In the genomic region with DNA sequence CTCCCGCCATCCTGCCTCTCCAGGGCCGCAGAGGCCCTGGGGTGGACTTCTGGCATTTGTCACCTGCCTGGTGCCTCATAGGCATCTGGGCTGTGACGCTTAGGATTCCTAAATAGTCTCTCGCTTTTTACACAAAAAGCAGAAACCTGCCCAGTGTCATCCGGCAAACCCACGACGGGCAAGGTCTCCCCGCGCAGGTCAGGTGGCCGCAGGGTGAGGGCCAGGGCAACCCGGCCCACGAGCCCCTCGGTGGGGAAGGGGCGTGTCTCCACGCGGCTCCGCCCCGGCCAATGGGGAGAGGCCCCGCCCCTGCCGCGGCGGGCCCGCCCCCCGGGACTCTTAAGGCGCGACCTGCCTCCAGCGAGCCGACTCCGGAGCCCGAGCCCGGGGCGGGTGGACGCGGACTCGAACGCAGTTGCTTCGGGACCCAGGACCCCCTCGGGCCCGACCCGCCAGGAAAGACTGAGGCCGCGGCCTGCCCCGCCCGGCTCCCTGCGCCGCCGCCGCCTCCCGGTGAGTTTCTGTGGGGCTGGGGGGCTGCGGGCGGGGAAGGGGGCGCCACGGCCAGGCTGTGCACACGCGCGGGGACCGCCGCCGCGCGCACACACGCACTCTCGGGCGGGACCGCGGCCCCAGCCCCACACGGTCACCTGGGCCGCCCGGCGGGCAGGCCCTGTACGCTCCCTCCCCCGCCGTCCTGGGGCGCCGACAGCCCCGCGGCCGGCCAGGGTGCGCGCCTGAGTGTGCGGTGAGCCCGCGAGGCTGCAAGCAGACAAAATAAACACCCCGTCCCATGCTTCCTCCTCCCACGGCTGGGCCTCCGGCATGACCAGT, we compare ENCODE assay signal across 8 cellular contexts. TPM values are rescaled to one million over a fixed set of nuclear protein-coding genes. Genes with fewer than 3 reads are reported as not detected.
DNase-seq lines count a peak whose midpoint lies in the region; ATAC-seq and TF ChIP-seq lines count a peak whose summit lies in the region.

A gene (plus strand): TSS at position 368 of the 834 bp plus-strand sequence. CDS start 9,030 bp downstream, outside the sequence.

- H3K9me3 ChIP-seq in BLaER1 treated with 17β-estradiol and CSF1 and Interleukin-3, amounts not matched to agents 10 nM and 100 nM (replicated peaks in 1 of 11): no peaks in the 10 kb centered on the region
- H3K9me3 ChIP-seq in Peyer's patch (no peaks in the 10 kb centered on the region), neural cell (ENCODE audit: low read length) (no peaks in the 10 kb centered on the region)

- no peak within 1 kb of the TSS for H3K27ac Mint-ChIP-seq in stimulated activated naive CD8-positive, alpha-beta T cell treated with anti-CD3 and anti-CD28 coated beads, Interleukin-15, Interleukin-2, amounts not matched to agents 100 ng/mL and 50 ng/mL, for 24 hours

- peaks cover 60 to 77% (median 62%) of the 10 kb centered on the region in 10 experiments for H3K4me1 ChIP-seq in BLaER1 treated with 17β-estradiol and CSF1 and Interleukin-3, amounts not matched to agents 10 nM and 100 nM
- peaks cover 0 to 68% (median 12%) of the 10 kb centered on the region in 4 donors for H3K4me1 ChIP-seq in Peyer's patch

- no peaks in the 10 kb centered on the region for H3F3A ChIP-seq in neural cell (ENCODE audit: insufficient read depth, low read length, poor library complexity, severe bottlenecking)

- no peaks in the 10 kb centered on the region for H3K27me3 Mint-ChIP-seq in stimulated activated naive CD8-positive, alpha-beta T cell treated with anti-CD3 and anti-CD28 coated beads, Interleukin-15, Interleukin-2, amounts not matched to agents 100 ng/mL and 50 ng/mL, for 24 hours

- TF ChIP-seq EP300 in neural cell (conservative IDR thresholded peaks at IDR 0.05; ENCODE audit: poor library complexity, severe bottlenecking): no peak

- H3K27ac ChIP-seq in BLaER1 treated with 17β-estradiol and CSF1 and Interleukin-3, amounts not matched to agents 10 nM and 100 nM: peak within 1 kb of the TSS in 10 of 11 experiments; percentile 30 to 66 (median 47); a peak in 18 of 22 replicates
- peak within 1 kb of the TSS; percentile 40 to 84 (median 76) for H3K27ac ChIP-seq in Peyer's patch
- no peak within 1 kb of the TSS for H3K27ac ChIP-seq in neural cell (ENCODE audit: low read length)

- no peaks in the 10 kb centered on the region for H3K79me2 ChIP-seq in neural cell (replicated peaks; ENCODE audit: insufficient read depth, low read length)

- peaks cover 6 to 68% (median 24%) of the 10 kb centered on the region in 11 experiments; a peak in 20 of 22 replicates for H3K36me3 ChIP-seq in BLaER1 treated with 17β-estradiol and CSF1 and Interleukin-3, amounts not matched to agents 10 nM and 100 nM
- H3K36me3 ChIP-seq in Peyer's patch (peaks cover 0 to 12% (median 0%) of the 10 kb centered on the region in 3 donors), neural cell (ENCODE audit: insufficient read depth, low read length) (no peaks in the 10 kb centered on the region)

- no peaks in the 10 kb centered on the region for H3K27me3 ChIP-seq in BLaER1 treated with 17β-estradiol and CSF1 and Interleukin-3, amounts not matched to agents 10 nM and 100 nM
- H3K27me3 ChIP-seq in Peyer's patch (no peaks in the 10 kb centered on the region), neural cell (ENCODE audit: insufficient read depth, low read depth, low read length) (peaks cover 11% of the 10 kb centered on the region)

- H3K4me3 ChIP-seq in BLaER1 treated with 17β-estradiol and CSF1 and Interleukin-3, amounts not matched to agents 10 nM and 100 nM: peak within 1 kb of the TSS; percentile 36 to 73 (median 63)
- peak within 1 kb of the TSS; percentile 43 to 80 (median 70) for H3K4me3 ChIP-seq in Peyer's patch
- peak within 1 kb of the TSS; percentile 79 for H3K4me3 ChIP-seq in fibroblast of villous mesenchyme (ENCODE audit: low read depth, low read length)
- peak within 1 kb of the TSS; percentile 56 for H3K4me3 ChIP-seq in neural cell (ENCODE audit: low read length)

- TF ChIP-seq RAD21 in neural cell (conservative IDR thresholded peaks at IDR 0.05): no peak

- H3K9me2 ChIP-seq in neural cell (ENCODE audit: insufficient read depth, low read length): no peaks in the 10 kb centered on the region

- no peak within 1 kb of the TSS for H2AFZ ChIP-seq in neural cell (ENCODE audit: low read depth, low read length)

- TF ChIP-seq CTCF in Peyer's patch (IDR thresholded peaks at IDR 0.05) (no peak), fibroblast of villous mesenchyme (IDR thresholded peaks at IDR 0.05; ENCODE audit: insufficient read depth, low read depth, low read length) (no peak), neural cell (IDR thresholded peaks at IDR 0.05; ENCODE audit: poor library complexity, severe bottlenecking) (no peak)

- peak within 1 kb of the TSS; percentile 76 for H3K4me3 Mint-ChIP-seq in stimulated activated naive CD8-positive, alpha-beta T cell treated with anti-CD3 and anti-CD28 coated beads, Interleukin-15, Interleukin-2, amounts not matched to agents 100 ng/mL and 50 ng/mL, for 24 hours

- peak in 1 of 2 donors; percentile 75 for TF ChIP-seq POLR2A in Peyer's patch (IDR thresholded peaks at IDR 0.05)

- no peaks in the 10 kb centered on the region for H3K4me1 Mint-ChIP-seq in stimulated activated naive CD8-positive, alpha-beta T cell treated with anti-CD3 and anti-CD28 coated beads, Interleukin-15, Interleukin-2, amounts not matched to agents 100 ng/mL and 50 ng/mL, for 24 hours (ENCODE audit: low read depth)

- H4K20me1 ChIP-seq in BLaER1 treated with 17β-estradiol and CSF1 and Interleukin-3, amounts not matched to agents 10 nM and 100 nM: peaks cover 75 to 100% (median 100%) of the 10 kb centered on the region in 11 experiments
- no peaks in the 10 kb centered on the region for H4K20me1 ChIP-seq in neural cell (ENCODE audit: insufficient read depth)

- peak within 1 kb of the TSS; percentile 97 to 100 (median 99) for H3K4me2 ChIP-seq in BLaER1 treated with 17β-estradiol and CSF1 and Interleukin-3, amounts not matched to agents 10 nM and 100 nM
- H3K4me2 ChIP-seq in neural cell (ENCODE audit: low read length): no peak within 1 kb of the TSS

- H3K9me3 Mint-ChIP-seq in stimulated activated naive CD8-positive, alpha-beta T cell treated with anti-CD3 and anti-CD28 coated beads, Interleukin-15, Interleukin-2, amounts not matched to agents 100 ng/mL and 50 ng/mL, for 24 hours: no peaks in the 10 kb centered on the region

- ATAC-seq in GM21723 (IDR thresholded peaks at IDR 0.05; ENCODE audit: unreplicated experiment): peak; percentile 70

- peaks cover 7% of the 10 kb centered on the region for H3K36me3 Mint-ChIP-seq in stimulated activated naive CD8-positive, alpha-beta T cell treated with anti-CD3 and anti-CD28 coated beads, Interleukin-15, Interleukin-2, amounts not matched to agents 100 ng/mL and 50 ng/mL, for 24 hours (ENCODE audit: low read depth)

- DNase-seq in Peyer's patch (peak; percentile 74 to 86 (median 82)), fibroblast of villous mesenchyme (ENCODE audit: low read depth) (peak; percentile 83), cortex of kidney (lab: John Stamatoyannopoulos, UW) (no peak)
- peak; percentile 91 for DNase-seq in activated effector memory CD4-positive, alpha-beta T cell treated with anti-CD3 and anti-CD28 coated beads, Interleukin-2, amount 50 U/mL, for 16 hours

- H3K9ac ChIP-seq in BLaER1 treated with 17β-estradiol and CSF1 and Interleukin-3, amounts not matched to agents 10 nM and 100 nM: peak within 1 kb of the TSS; percentile 57 to 81 (median 74)
- no peak within 1 kb of the TSS for H3K9ac ChIP-seq in neural cell (ENCODE audit: low read length)

TF ChIP-seq in neural cell, 6 proteins besides CTCF, POLR2A, EP300 and RAD21:
- TF ChIP-seq POLR2AphosphoS5 (IDR thresholded peaks at IDR 0.05): no peak
- TF ChIP-seq MXI1 (conservative IDR thresholded peaks at IDR 0.05; ENCODE audit: poor library complexity, severe bottlenecking): no peak
- no peak for TF ChIP-seq EZH2 (IDR thresholded peaks at IDR 0.05; ENCODE audit: borderline replicate concordance, insufficient read depth, low read length, poor library complexity, severe bottlenecking)
- no peak for TF ChIP-seq TAF1 (IDR thresholded peaks at IDR 0.05; ENCODE audit: low read depth)
- TF ChIP-seq, protein P1, sequence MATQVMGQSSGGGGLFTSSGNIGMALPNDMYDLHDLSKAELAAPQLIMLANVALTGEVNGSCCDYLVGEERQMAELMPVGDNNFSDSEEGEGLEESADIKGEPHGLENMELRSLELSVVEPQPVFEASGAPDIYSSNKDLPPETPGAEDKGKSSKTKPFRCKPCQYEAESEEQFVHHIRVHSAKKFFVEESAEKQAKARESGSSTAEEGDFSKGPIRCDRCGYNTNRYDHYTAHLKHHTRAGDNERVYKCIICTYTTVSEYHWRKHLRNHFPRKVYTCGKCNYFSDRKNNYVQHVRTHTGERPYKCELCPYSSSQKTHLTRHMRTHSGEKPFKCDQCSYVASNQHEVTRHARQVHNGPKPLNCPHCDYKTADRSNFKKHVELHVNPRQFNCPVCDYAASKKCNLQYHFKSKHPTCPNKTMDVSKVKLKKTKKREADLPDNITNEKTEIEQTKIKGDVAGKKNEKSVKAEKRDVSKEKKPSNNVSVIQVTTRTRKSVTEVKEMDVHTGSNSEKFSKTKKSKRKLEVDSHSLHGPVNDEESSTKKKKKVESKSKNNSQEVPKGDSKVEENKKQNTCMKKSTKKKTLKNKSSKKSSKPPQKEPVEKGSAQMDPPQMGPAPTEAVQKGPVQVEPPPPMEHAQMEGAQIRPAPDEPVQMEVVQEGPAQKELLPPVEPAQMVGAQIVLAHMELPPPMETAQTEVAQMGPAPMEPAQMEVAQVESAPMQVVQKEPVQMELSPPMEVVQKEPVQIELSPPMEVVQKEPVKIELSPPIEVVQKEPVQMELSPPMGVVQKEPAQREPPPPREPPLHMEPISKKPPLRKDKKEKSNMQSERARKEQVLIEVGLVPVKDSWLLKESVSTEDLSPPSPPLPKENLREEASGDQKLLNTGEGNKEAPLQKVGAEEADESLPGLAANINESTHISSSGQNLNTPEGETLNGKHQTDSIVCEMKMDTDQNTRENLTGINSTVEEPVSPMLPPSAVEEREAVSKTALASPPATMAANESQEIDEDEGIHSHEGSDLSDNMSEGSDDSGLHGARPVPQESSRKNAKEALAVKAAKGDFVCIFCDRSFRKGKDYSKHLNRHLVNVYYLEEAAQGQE (IDR thresholded peaks at IDR 0.05; ENCODE audit: borderline replicate concordance): no peak
- TF ChIP-seq SMC3 (conservative IDR thresholded peaks at IDR 0.05; ENCODE audit: poor library complexity): no peak

RNA-seq across cellular contexts. Expression of the gene that starts here (rescaled TPM):
- total RNA-seq in Peyer's patch: 10 to 100 TPM in 2 of 4 donors, 1 to 10 TPM in 2; 2.1 to 18.2 (median 8.4) TPM
- 133 and 180 TPM in 2 replicates for total RNA-seq in fibroblast of villous mesenchyme
- polyA plus RNA-seq in neural cell: 0.32 and 0.57 TPM in 2 replicates
- polyA minus RNA-seq in neural cell: 0.46 and 0.49 TPM in 2 replicates
